14 cellular contexts compared by ENCODE assay signal in the genomic region with DNA sequence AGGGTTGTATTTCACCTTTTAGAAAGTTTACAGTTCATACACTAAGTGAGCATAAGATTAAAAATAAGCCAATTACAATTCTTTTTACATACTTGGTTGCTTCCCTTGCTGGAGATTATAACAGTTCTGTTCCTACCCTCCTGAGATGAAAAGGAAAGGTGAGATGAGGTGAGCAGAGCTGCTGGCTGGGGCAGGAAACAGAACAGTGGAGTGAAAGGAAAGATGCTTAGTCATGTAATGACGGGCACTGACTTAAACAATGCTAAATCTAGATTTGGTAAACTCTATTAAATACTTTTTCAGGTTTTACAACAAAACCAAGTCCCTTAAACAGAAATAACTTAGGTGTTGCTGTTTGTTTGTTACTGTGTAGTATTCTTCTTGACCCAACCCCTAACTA. TPM values are rescaled to one million over a fixed set of nuclear protein-coding genes. Genes with fewer than 3 reads are reported as not detected.
A peak's percentile ranks its signal among the peaks of the same experiment; 100 is the strongest.
DNase-seq lines count a peak whose midpoint lies in the region; ATAC-seq and TF ChIP-seq lines count a peak whose summit lies in the region.
"Had no signal": no experiment of that assay in that cellular context is flagged by ENCODE, and none has a peak within 500 bp of the region (broad histone marks: within the 10 kb centered on the region; RNA-seq: fewer than 3 reads in every experiment).

No MANE protein-coding gene starts in this region.

- no peaks in the 10 kb centered on the region for H4K20me1 ChIP-seq in PC-9 (ENCODE audit: insufficient read depth)

- intact Hi-C loops in PC-9 (cut with micrococcal nuclease; ENCODE audit: unreplicated experiment), result no loop called here

- no peaks in the 10 kb centered on the region for H3K27me3 ChIP-seq in PC-9 (ENCODE audit: insufficient read depth, low read depth)
- H3K27me3 ChIP-seq: ovary, spleen had no signal

- no TSS peak for BruUV-seq in PC-9 (replicated peaks; lab: Mats Ljungman, UMichigan)

- no peaks in the 10 kb centered on the region for H3K36me3 ChIP-seq in PC-9 (ENCODE audit: low read depth)
- H3K36me3 ChIP-seq: ovary, spleen had no signal

- H3K27ac ChIP-seq in PC-9, result no peak overlapping the region
- H3K27ac ChIP-seq: 22Rv1, ovary, spleen had no signal

- no peak for ATAC-seq in GM18868 (IDR thresholded peaks at IDR 0.05; ENCODE audit: unreplicated experiment)

- H3K4me3 ChIP-seq in PC-9, result no peak overlapping the region
- H3K4me3 ChIP-seq in fibroblast of mammary gland (ENCODE audit: control insufficient read depth, low read depth, low read length), result no peak overlapping the region
- H3K4me3 ChIP-seq: ovary, spleen had no signal

- POLR2A ChIA-PET in PC-9 (lab: Charles Lee; ENCODE audit: unreplicated experiment), result interaction anchor here (0.6 kb wide), 1 partner anchor 954 kb away, joined by 4 read pairs; no protein-coding TSS in a partner anchor

- peak; percentile 14 for DNase-seq in DMS153 (lab: John Stamatoyannopoulos, UW)
- DNase-seq in DMS153 treated with DMSO at 0.1 percent for 48 hours (lab: John Stamatoyannopoulos, UW; ENCODE audit: unreplicated experiment), result no peak
- peak; percentile 24 for DNase-seq in ELR (ENCODE audit: low read depth)
- DNase-seq in PC-9, result peak; percentile 1 to 35
- peak; percentile 11 for DNase-seq in fibroblast of mammary gland (ENCODE audit: low read depth)
- DNase-seq in NCI-H2029 (lab: John Stamatoyannopoulos, UW), result no peak
- DNase-seq in SHP77 treated with DMSO at 0.1 percent for 48 hours (lab: John Stamatoyannopoulos, UW), result no peak
- DNase-seq: amniotic stem cell, foreskin fibroblast, NCI-H1105, ovary, spleen had no signal

- no peaks in the 10 kb centered on the region for H3K9me2 ChIP-seq in PC-9 (ENCODE audit: insufficient read depth)

- no peak overlapping the region; the same call in 1 of the 2 replicates for H2AFZ ChIP-seq in PC-9

- no peaks in the 10 kb centered on the region for H3K9me3 ChIP-seq in PC-9 (ENCODE audit: insufficient read depth, low read depth)
- H3K9me3 ChIP-seq: ovary, spleen had no signal

- no peaks in the 10 kb centered on the region for H3K79me2 ChIP-seq in PC-9 (ENCODE audit: low read depth)

- peaks cover 5% of the 10 kb centered on the region; the same call in 1 of the 2 replicates for H3K4me1 ChIP-seq in PC-9 (replicated peaks; ENCODE audit: insufficient read depth)
- H3K4me1 ChIP-seq: spleen had no signal

- no peaks in the 10 kb centered on the region for H3F3A ChIP-seq in PC-9 (ENCODE audit: insufficient read depth, low read depth)

- H3K4me2 ChIP-seq in PC-9, result peak overlapping the region; percentile 36; the same call in 1 of the 2 replicates

- CTCF ChIA-PET in PC-9 (lab: Charles Lee), result interaction anchor here (0.6 kb wide), 1 partner anchor 167 kb away, joined by 3 read pairs; no protein-coding TSS in a partner anchor

- TF ChIP-seq CTCF in PC-9 (conservative IDR thresholded peaks at IDR 0.05), result no peak
- TF ChIP-seq CTCF in fibroblast of mammary gland (conservative IDR thresholded peaks at IDR 0.05; ENCODE audit: control insufficient read depth, insufficient read depth, low read depth, low read length), result no peak

RNA-seq across cellular contexts. Expression of gene ZEB1, which starts 19.9 kb away (rescaled TPM):
- 1.0 and 1.4 TPM in 2 replicates for total RNA-seq in PC-9 (2021)

Comparison
In these comparisons a context has a peak if more than half of its experiments do, and no peak if none do; other contexts are left out.
1. DNase-seq: peak in DMS153 (single experiment), ELR (single experiment), PC-9 (2 of 2) and fibroblast of mammary gland (single experiment); none in DMS153 treated with DMSO at 0.1 percent for 48 hours (single experiment), NCI-H2029 (single experiment) and SHP77 treated with DMSO at 0.1 percent for 48 hours (single experiment).